8 cellular contexts compared by ENCODE assay signal in genomic region chr12:89863332-89863938, GRCh38.
DNase-seq lines count a peak whose midpoint lies in the region; ATAC-seq and TF ChIP-seq lines count a peak whose summit lies in the region.

No MANE protein-coding gene starts in this region.

- peak; percentile 56 for ATAC-seq in HG03060 (IDR thresholded peaks at IDR 0.05; ENCODE audit: low read depth, unreplicated experiment)

- no peaks in the 10 kb centered on the region for H3K4me1 ChIP-seq in tibial artery

- no peaks in the 10 kb centered on the region for H3K36me3 ChIP-seq in tibial artery

- no peaks in the 10 kb centered on the region for H3K27me3 ChIP-seq in tibial artery

- DNase-seq in T-helper 9 cell, result peak; percentile 48
- DNase-seq in effector CD8-positive, alpha-beta T cell (lab: John Stamatoyannopoulos, UW), result peak; percentile 14
- peak; percentile 61 for DNase-seq in stimulated activated CD4-positive, alpha-beta T cell treated with anti-CD3 and anti-CD28 coated beads, Interleukin-15, amount 100 ng/mL, for 24 hours
- DNase-seq in tibial artery, result no peak
- DNase-seq in NK-92 treated with Interleukin-12 subunit alpha and Interleukin-12 subunit beta, amount 100 ng/mL, for 24 hours (lab: John Stamatoyannopoulos, UW), result no peak
- no peak for DNase-seq in GM19238 (ENCODE audit: insufficient read length, low spot score)

- intact Hi-C loops in tibial artery (cut with DNase I; ENCODE audit: low total_unique reads), result no loop called here

- TF ChIP-seq CTCF in tibial artery (IDR thresholded peaks at IDR 0.05), result no peak

- peak; percentile 34 for TF ChIP-seq POLR2A in GM19099 (IDR thresholded peaks at IDR 0.05; ENCODE audit: extremely low read depth, insufficient read length, low read depth)

- H3K27ac ChIP-seq in tibial artery, result no peak overlapping the region

- no peaks in the 10 kb centered on the region for H3K9me3 ChIP-seq in tibial artery

- H3K4me3 ChIP-seq in tibial artery, result no peak overlapping the region

Comparison
In these comparisons a context has a peak if more than half of its experiments do, and no peak if none do; other contexts are left out.
1. DNase-seq: peak in T-helper 9 cell (single experiment), effector CD8-positive, alpha-beta T cell (single experiment) and stimulated activated CD4-positive, alpha-beta T cell treated with anti-CD3 and anti-CD28 coated beads, Interleukin-15, amount 100 ng/mL, for 24 hours (single experiment); none in tibial artery (0 of 2), NK-92 treated with Interleukin-12 subunit alpha and Interleukin-12 subunit beta, amount 100 ng/mL, for 24 hours (single experiment) and GM19238 (single experiment).